In the genomic region with DNA sequence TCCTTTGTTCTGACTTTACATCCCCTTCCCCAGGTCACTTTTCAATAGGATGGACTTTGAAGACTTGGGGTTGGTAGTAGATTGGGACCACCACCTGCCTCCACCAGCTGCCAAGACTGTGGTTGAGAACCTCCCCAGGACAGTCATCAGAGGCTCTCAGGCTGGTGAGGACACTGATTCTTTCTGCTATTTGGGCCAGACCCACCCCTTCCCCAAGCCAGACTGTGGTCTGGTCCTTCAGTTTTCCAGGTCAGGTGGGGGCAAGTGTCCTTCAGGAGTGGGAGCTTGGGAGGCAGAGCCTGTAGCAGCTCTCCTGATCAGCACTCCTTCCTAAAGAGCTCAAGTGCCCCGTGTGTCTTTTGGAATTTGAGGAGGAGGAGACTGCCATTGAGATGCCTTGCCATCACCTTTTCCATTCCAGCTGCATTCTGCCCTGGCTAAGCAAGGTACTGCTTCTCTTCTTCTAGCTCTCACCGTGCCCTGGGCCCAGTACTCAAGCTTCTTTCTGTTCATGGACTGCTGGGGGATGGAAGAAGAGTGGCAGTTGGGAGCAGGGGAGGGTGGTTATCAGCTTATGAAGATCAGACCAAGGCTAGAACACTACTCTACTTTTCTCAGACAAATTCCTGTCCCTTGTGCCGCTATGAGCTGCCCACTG, we compare ENCODE assay signal across 9 cellular contexts. TPM values are rescaled to one million over a fixed set of nuclear protein-coding genes. Genes with fewer than 3 reads are reported as not detected.
DNase-seq lines count a peak whose midpoint lies in the region; ATAC-seq and TF ChIP-seq lines count a peak whose summit lies in the region.
"Had no signal": no experiment of that assay in that cellular context is flagged by ENCODE, and none has a peak within 500 bp of the region (broad histone marks: within the 10 kb centered on the region; RNA-seq: fewer than 3 reads in every experiment).

No MANE protein-coding gene starts in this region.

- H3K36me3 Mint-ChIP-seq in activated CD8-positive, alpha-beta memory T cell treated with anti-CD3 and anti-CD28 coated beads, Interleukin-2, amount 10 ng/mL, durations not matched to agents 7 days and 5 days, result peaks cover 9% of the 10 kb centered on the region
- H3K36me3 Mint-ChIP-seq in activated naive CD8-positive, alpha-beta T cell treated with anti-CD3 and anti-CD28 coated beads, Interleukin-2, amount 50 U/mL, for 24 hours (ENCODE audit: low read depth), result peaks cover 8% of the 10 kb centered on the region

- H3K27me3 Mint-ChIP-seq in activated CD8-positive, alpha-beta memory T cell treated with anti-CD3 and anti-CD28 coated beads, Interleukin-2, amount 10 ng/mL, durations not matched to agents 7 days and 5 days, result no peaks in the 10 kb centered on the region
- H3K27me3 Mint-ChIP-seq in activated naive CD8-positive, alpha-beta T cell treated with anti-CD3 and anti-CD28 coated beads, Interleukin-2, amount 50 U/mL, for 24 hours, result no peaks in the 10 kb centered on the region

- H3K4me3 ChIP-seq in right lobe of liver, result peak overlapping the region; percentile 77 to 95 (median 94)
- peak overlapping the region in 2 of 3 donors; percentile 61 to 72 for H3K4me3 ChIP-seq in thyroid gland (replicated peaks in 1 of 3)

- TF ChIP-seq POLR2A in right lobe of liver (IDR thresholded peaks at IDR 0.05) (no peak), thyroid gland (IDR thresholded peaks at IDR 0.05) (no peak)

- 50% methylated on average over 2 of the region's 3 CpGs for WGBS in right lobe of liver (ENCODE audit: insufficient coverage, low coverage, low lambda C conversion rate, missing lambda C conversion rate)
- WGBS in thyroid gland, 2 donors, result 54 to 62% methylated on average over 2 to 3 of the region's 3 CpGs

- no peaks in the 10 kb centered on the region for H3K9me3 ChIP-seq in right lobe of liver
- H3K9me3 ChIP-seq in thyroid gland, result no peaks in the 10 kb centered on the region

- H3K36me3 ChIP-seq in right lobe of liver (peaks cover 0 to 26% (median 3%) of the 10 kb centered on the region in 4 donors), thyroid gland (peaks cover 6 to 12% of the 10 kb centered on the region in 2 donors)

- H3K4me3 Mint-ChIP-seq in activated CD8-positive, alpha-beta memory T cell treated with anti-CD3 and anti-CD28 coated beads, Interleukin-2, amount 10 ng/mL, durations not matched to agents 7 days and 5 days, result peak overlapping the region; percentile 97
- peak overlapping the region; percentile 100 for H3K4me3 Mint-ChIP-seq in activated naive CD8-positive, alpha-beta T cell treated with anti-CD3 and anti-CD28 coated beads, Interleukin-2, amount 50 U/mL, for 24 hours

- H3K27ac ChIP-seq in right lobe of liver (peak overlapping the region in 1 of 3 donors; percentile 87), thyroid gland (peak overlapping the region in 2 of 3 donors; percentile 95)

- no peaks in the 10 kb centered on the region for H3K9me3 Mint-ChIP-seq in activated CD8-positive, alpha-beta memory T cell treated with anti-CD3 and anti-CD28 coated beads, Interleukin-2, amount 10 ng/mL, durations not matched to agents 7 days and 5 days (ENCODE audit: low read depth)
- no peaks in the 10 kb centered on the region for H3K9me3 Mint-ChIP-seq in activated naive CD8-positive, alpha-beta T cell treated with anti-CD3 and anti-CD28 coated beads, Interleukin-2, amount 50 U/mL, for 24 hours

- intact Hi-C loops in right lobe of liver (cut with DNase I) (no loop called here), thyroid gland (cut with DNase I) (no loop called here)

- peaks cover 31% of the 10 kb centered on the region for H3K4me1 Mint-ChIP-seq in activated CD8-positive, alpha-beta memory T cell treated with anti-CD3 and anti-CD28 coated beads, Interleukin-2, amount 10 ng/mL, durations not matched to agents 7 days and 5 days
- H3K4me1 Mint-ChIP-seq in activated naive CD8-positive, alpha-beta T cell treated with anti-CD3 and anti-CD28 coated beads, Interleukin-2, amount 50 U/mL, for 24 hours, result peaks cover 42% of the 10 kb centered on the region

- CTCF ChIA-PET in activated CD8-positive, alpha-beta memory T cell treated with anti-CD3 and anti-CD28 coated beads, Interleukin-2, amount 10 ng/mL, durations not matched to agents 7 days and 5 days (lab: Charles Lee), result interaction anchor here (0.9 to 2.7 kb wide), 8 partner anchors 9 to 177 kb away, joined by 3 to 15 read pairs (median 4); a partner anchor contains a TSS

- H3K27me3 ChIP-seq in right lobe of liver (no peaks in the 10 kb centered on the region), thyroid gland (no peaks in the 10 kb centered on the region)

- no peak for TF ChIP-seq CTCF in right lobe of liver (IDR thresholded peaks at IDR 0.05)
- no peak for TF ChIP-seq CTCF in thyroid gland (IDR thresholded peaks at IDR 0.05)

- peak overlapping the region; percentile 91 for H3K27ac Mint-ChIP-seq in activated CD8-positive, alpha-beta memory T cell treated with anti-CD3 and anti-CD28 coated beads, Interleukin-2, amount 10 ng/mL, durations not matched to agents 7 days and 5 days
- H3K27ac Mint-ChIP-seq in activated naive CD8-positive, alpha-beta T cell treated with anti-CD3 and anti-CD28 coated beads, Interleukin-2, amount 50 U/mL, for 24 hours, result peak overlapping the region; percentile 73

- ATAC-seq in activated CD8-positive, alpha-beta memory T cell treated with anti-CD3 and anti-CD28 coated beads, Interleukin-2, amount 10 ng/mL, durations not matched to agents 7 days and 5 days, result no peak
- ATAC-seq in activated naive CD8-positive, alpha-beta T cell treated with anti-CD3 and anti-CD28 coated beads, Interleukin-2, amount 50 U/mL, for 24 hours, result no peak
- ATAC-seq in right lobe of liver (no peak), HG02938 (IDR thresholded peaks at IDR 0.05; ENCODE audit: unreplicated experiment) (no peak), HG02588 (IDR thresholded peaks at IDR 0.05; ENCODE audit: unreplicated experiment) (no peak)

- H3K4me1 ChIP-seq in right lobe of liver (peaks cover 0 to 49% (median 19%) of the 10 kb centered on the region in 4 donors), thyroid gland (peaks cover 22 to 40% of the 10 kb centered on the region in 2 donors)

- no peak for DNase-seq in activated CD8-positive, alpha-beta memory T cell treated with anti-CD3 and anti-CD28 coated beads, Interleukin-2, amount 10 ng/mL, durations not matched to agents 7 days and 5 days
- no peak for DNase-seq in activated CD8-positive, alpha-beta memory T cell treated with anti-CD3 and anti-CD28 coated beads, Interleukin-2, amount 50 U/mL, for 4 hours
- DNase-seq in activated naive CD8-positive, alpha-beta T cell treated with anti-CD3 and anti-CD28 coated beads, Interleukin-2, amount 50 U/mL, for 24 hours, result no peak
- DNase-seq in right lobe of liver (no peak), thyroid gland (no peak), mucosa of gallbladder (ENCODE audit: low spot score) (no peak)
- DNase-seq: hypothalamus had no signal

RNA-seq across cellular contexts. Expression of a gene that starts 1.1 kb away (rescaled TPM):
- 100 to 1,000 TPM; 100 to 110 TPM for total RNA-seq in activated CD8-positive, alpha-beta memory T cell treated with anti-CD3 and anti-CD28 coated beads, Interleukin-2, amount 10 ng/mL, durations not matched to agents 7 days and 5 days
- total RNA-seq in right lobe of liver (100 to 1,000 TPM in 2 of 6 experiments, 10 to 100 TPM in 4; 54.5 to 123 (median 66.6) TPM), thyroid gland (100 to 1,000 TPM in 3 of 4 donors, 10 to 100 TPM in 1; 86.9 to 202 (median 168) TPM), mucosa of gallbladder (94.1 TPM)

RNA-seq across cellular contexts. Expression of a gene that starts 5.9 kb away (rescaled TPM):
- 1 to 10 TPM in 1 of 2 experiments, under 1 TPM in 1; 0.91 to 1.7 TPM for total RNA-seq in activated CD8-positive, alpha-beta memory T cell treated with anti-CD3 and anti-CD28 coated beads, Interleukin-2, amount 10 ng/mL, durations not matched to agents 7 days and 5 days
- total RNA-seq in right lobe of liver, result 10 to 100 TPM; 20.0 to 26.7 (median 21.9) TPM
- total RNA-seq in thyroid gland, result 10 to 100 TPM in 3 of 4 donors, 1 to 10 TPM in 1; 8.9 to 25.2 (median 21.9) TPM
- total RNA-seq in mucosa of gallbladder, result 31.9 TPM

RNA-seq across cellular contexts. Expression of a gene that starts 12.4 kb away (rescaled TPM):
- 10 to 100 TPM; 84.4 to 88.4 TPM for total RNA-seq in activated CD8-positive, alpha-beta memory T cell treated with anti-CD3 and anti-CD28 coated beads, Interleukin-2, amount 10 ng/mL, durations not matched to agents 7 days and 5 days
- 10 to 100 TPM; 27.2 to 50.1 (median 34.7) TPM for total RNA-seq in right lobe of liver
- total RNA-seq in thyroid gland, result 10 to 100 TPM; 13.6 to 41.3 (median 20.7) TPM
- 48.8 TPM for total RNA-seq in mucosa of gallbladder

RNA-seq across cellular contexts. Expression of a gene that starts 15.3 kb away (rescaled TPM):
- total RNA-seq in activated CD8-positive, alpha-beta memory T cell treated with anti-CD3 and anti-CD28 coated beads, Interleukin-2, amount 10 ng/mL, durations not matched to agents 7 days and 5 days, result 10 to 100 TPM; 47.3 to 47.9 TPM
- total RNA-seq in right lobe of liver (10 to 100 TPM in 5 of 6 experiments, 1 to 10 TPM in 1; 7.6 to 22.7 (median 14.8) TPM), thyroid gland (10 to 100 TPM; 24.0 to 30.1 (median 25.8) TPM), mucosa of gallbladder (47.8 TPM)

RNA-seq across cellular contexts. Expression of a gene that starts 19.2 kb away (rescaled TPM):
- 100 to 1,000 TPM in 1 of 2 experiments, 10 to 100 TPM in 1; 99.6 to 124 TPM for total RNA-seq in activated CD8-positive, alpha-beta memory T cell treated with anti-CD3 and anti-CD28 coated beads, Interleukin-2, amount 10 ng/mL, durations not matched to agents 7 days and 5 days
- 100 to 1,000 TPM in 1 of 6 experiments, 10 to 100 TPM in 5; 59.5 to 107 (median 74.5) TPM for total RNA-seq in right lobe of liver
- 100 to 1,000 TPM in 3 of 4 donors, 10 to 100 TPM in 1; 89.6 to 171 (median 121) TPM for total RNA-seq in thyroid gland
- total RNA-seq in mucosa of gallbladder, result 178 TPM
